Comparison of ENCODE assay signal across 1 cellular context in genomic region chr15:36614016-36614415, GRCh38.
TF ChIP-seq lines count a peak whose summit lies in the region.

No MANE protein-coding gene starts in this region.

TF ChIP-seq in WTC11, 78 proteins besides CTCF, POLR2A, EP300 and RAD21 (continued from another document):
- TF ChIP-seq PRDM15 (CRISPR knock-in tag; IDR thresholded peaks at IDR 0.05) (no peak), GTF2I (CRISPR knock-in tag; conservative IDR thresholded peaks at IDR 0.05) (no peak), JUN (CRISPR knock-in tag; IDR thresholded peaks at IDR 0.05) (no peak), FOXJ3 (CRISPR knock-in tag; IDR thresholded peaks at IDR 0.05; ENCODE audit: borderline replicate concordance) (no peak), NR3C1 (CRISPR knock-in tag; conservative IDR thresholded peaks at IDR 0.05; ENCODE audit: low read depth) (no peak), PRRX2 (CRISPR knock-in tag; IDR thresholded peaks at IDR 0.05) (no peak)
